ENCODE assay signal across 15 cellular contexts in genomic region chr17:39166437-39167335, GRCh38. TPM values are rescaled to one million over a fixed set of nuclear protein-coding genes. Genes with fewer than 3 reads are reported as not detected.
A peak's percentile ranks its signal among the peaks of the same experiment; 100 is the strongest.
DNase-seq lines count a peak whose midpoint lies in the region; ATAC-seq and TF ChIP-seq lines count a peak whose summit lies in the region.
"Had no signal": no experiment of that assay in that cellular context is flagged by ENCODE, and none has a peak within 500 bp of the region (broad histone marks: within the 10 kb centered on the region; RNA-seq: fewer than 3 reads in every experiment).

No MANE protein-coding gene starts in this region.

- H2AFZ ChIP-seq in GM23338 = no peak overlapping the region
- H2AFZ ChIP-seq: parathyroid adenoma had no signal

- H3K4me2 ChIP-seq in BLaER1 treated with 17β-estradiol and CSF1 and Interleukin-3, amounts not matched to agents 10 nM and 100 nM = peak overlapping the region; percentile 90 to 99 (median 94)
- H3K4me2 ChIP-seq in GM23338 = peak overlapping the region; percentile 81

- H3K9me3 Mint-ChIP-seq in GM23338 (peaks cover 9% of the 10 kb centered on the region; the same call in 2 of the 3 replicates), T-cell (no peaks in the 10 kb centered on the region), immature natural killer cell (no peaks in the 10 kb centered on the region)

- H3K79me2 ChIP-seq in GM23338 (replicated peaks; ENCODE audit: insufficient read depth) = no peaks in the 10 kb centered on the region
- H3K79me2 ChIP-seq: parathyroid adenoma had no signal

- H3K4me3 Mint-ChIP-seq in GM23338 = peak overlapping the region; percentile 89; the same call in 2 of the 3 replicates
- H3K4me3 Mint-ChIP-seq in T-cell = peak overlapping the region in 2 of 3 donors; percentile 45 to 86
- peak overlapping the region; percentile 64 to 95 (median 90) for H3K4me3 Mint-ChIP-seq in immature natural killer cell

- peak overlapping the region in 10 of 11 experiments; percentile 13 to 82 (median 78); a peak in 19 of 22 replicates for H3K27ac ChIP-seq in BLaER1 treated with 17β-estradiol and CSF1 and Interleukin-3, amounts not matched to agents 10 nM and 100 nM
- H3K27ac ChIP-seq in GM23338 (ENCODE audit: low read depth) = no peak overlapping the region
- H3K27ac ChIP-seq: parathyroid adenoma had no signal

- H3K27me3 Mint-ChIP-seq in GM23338 (ENCODE audit: insufficient read depth, low read depth, poor library complexity) (peaks cover 25% of the 10 kb centered on the region), T-cell (peaks cover 23 to 33% of the 10 kb centered on the region in 2 donors), immature natural killer cell (ENCODE audit: low read depth in 3 of 3) (peaks cover 2 to 10% (median 5%) of the 10 kb centered on the region in 3 donors)

- peaks cover 0 to 7% (median 5%) of the 10 kb centered on the region in 11 experiments; a peak in 6 of 22 replicates for H3K9me3 ChIP-seq in BLaER1 treated with 17β-estradiol and CSF1 and Interleukin-3, amounts not matched to agents 10 nM and 100 nM (replicated peaks in 1 of 11)

- peak overlapping the region in 9 of 11 experiments; percentile 53 to 74 (median 68); a peak in 17 of 22 replicates for H3K9ac ChIP-seq in BLaER1 treated with 17β-estradiol and CSF1 and Interleukin-3, amounts not matched to agents 10 nM and 100 nM
- H3K9ac ChIP-seq: parathyroid adenoma had no signal

- H3K27ac Mint-ChIP-seq in GM23338 (no peak overlapping the region), T-cell (no peak overlapping the region), immature natural killer cell (peak overlapping the region; percentile 14 to 82 (median 46))
- H3K27ac Mint-ChIP-seq: stimulated activated naive B cell treated with anti-CD40 and anti-IgM and Interleukin-4, amounts not matched to agents 10 μg/mL and 1 μg/mL and 100 μg/mL, for 72 hours had no signal

- H3F3A ChIP-seq in GM23338 (replicated peaks; ENCODE audit: low read depth) = peaks cover 6% of the 10 kb centered on the region; the same call in 1 of the 2 replicates

- no peak for DNase-seq in GM23338 (ENCODE audit: low spot score)
- DNase-seq in T-cell = no peak
- DNase-seq in immature natural killer cell = no peak
- no peak for DNase-seq in SHP77 (lab: John Stamatoyannopoulos, UW)
- no peak for DNase-seq in mesenteric fat pad (ENCODE audit: low spot score)
- no peak for DNase-seq in GM19240 (ENCODE audit: insufficient read length, low spot score)
- DNase-seq: effector CD8-positive, alpha-beta T cell; NCI-H2081; stimulated activated CD4-positive, alpha-beta T cell treated with anti-CD3 and anti-CD28 coated beads, Interleukin-1b, Interleukin-23, amount 100 ng/mL, for 48 hours; stimulated activated naive B cell treated with anti-CD40 and anti-IgM and Interleukin-4, amounts not matched to agents 10 μg/mL and 1 μg/mL and 100 μg/mL, for 72 hours had no signal

- peaks cover 17 to 27% (median 23%) of the 10 kb centered on the region in 11 experiments for H3K27me3 ChIP-seq in BLaER1 treated with 17β-estradiol and CSF1 and Interleukin-3, amounts not matched to agents 10 nM and 100 nM
- peaks cover 33% of the 10 kb centered on the region for H3K27me3 ChIP-seq in GM23338 (ENCODE audit: insufficient read depth)

- H3K9me2 ChIP-seq in GM23338 (ENCODE audit: insufficient read depth) = no peaks in the 10 kb centered on the region

- ATAC-seq in GM23338 = no peak
- ATAC-seq in T-cell (replicated peaks in 1 of 4) = no peak
- no peak for ATAC-seq in HG03442 (IDR thresholded peaks at IDR 0.05; ENCODE audit: unreplicated experiment)
- ATAC-seq: Panc1; stimulated activated naive B cell treated with anti-CD40 and anti-IgM and Interleukin-4, amounts not matched to agents 10 μg/mL and 1 μg/mL and 100 μg/mL, for 72 hours had no signal

- H3K4me1 ChIP-seq in BLaER1 treated with 17β-estradiol and CSF1 and Interleukin-3, amounts not matched to agents 10 nM and 100 nM = peaks cover 64 to 97% (median 87%) of the 10 kb centered on the region in 10 experiments
- peaks cover 20% of the 10 kb centered on the region; the same call in 1 of the 2 replicates for H3K4me1 ChIP-seq in GM23338 (ENCODE audit: insufficient read depth)
- H3K4me1 ChIP-seq: parathyroid adenoma had no signal

- CTCF ChIA-PET in T-cell (lab: Charles Lee) = interaction anchor here in 1 of 2 donors (0.7 to 4.0 kb wide), 5 partner anchors 13 to 184 kb away, joined by 3 to 14 read pairs (median 3); no protein-coding TSS in a partner anchor

- H4K20me1 ChIP-seq in BLaER1 treated with 17β-estradiol and CSF1 and Interleukin-3, amounts not matched to agents 10 nM and 100 nM = peaks cover 0 to 7% (median 0%) of the 10 kb centered on the region in 11 experiments; a peak in 1 of 22 replicates
- no peaks in the 10 kb centered on the region for H4K20me1 ChIP-seq in GM23338 (replicated peaks; ENCODE audit: insufficient read depth)

- peak overlapping the region in 8 of 10 experiments; percentile 0 to 70 (median 58); a peak in 7 of 20 replicates for H3K4me3 ChIP-seq in BLaER1 treated with 17β-estradiol and CSF1 and Interleukin-3, amounts not matched to agents 10 nM and 100 nM
- H3K4me3 ChIP-seq in GM23338 = peak overlapping the region; percentile 87; the same call in 1 of the 2 replicates

- no peak for TF ChIP-seq CTCF in GM23338 (conservative IDR thresholded peaks at IDR 0.05; ENCODE audit: low read depth in 2 of 2)

- H3K36me3 Mint-ChIP-seq in GM23338 (ENCODE audit: low read depth) (peaks cover 7% of the 10 kb centered on the region; the same call in 1 of the 3 replicates), T-cell (no peaks in the 10 kb centered on the region), immature natural killer cell (no peaks in the 10 kb centered on the region)
- H3K36me3 Mint-ChIP-seq: stimulated activated naive B cell treated with anti-CD40 and anti-IgM and Interleukin-4, amounts not matched to agents 10 μg/mL and 1 μg/mL and 100 μg/mL, for 72 hours had no signal

- peaks cover 9% of the 10 kb centered on the region for H3K4me1 Mint-ChIP-seq in GM23338
- peaks cover 23 to 32% (median 30%) of the 10 kb centered on the region in 3 donors for H3K4me1 Mint-ChIP-seq in T-cell
- H3K4me1 Mint-ChIP-seq in immature natural killer cell = peaks cover 35 to 42% of the 10 kb centered on the region in 2 donors

- POLR2A ChIA-PET in T-cell (lab: Charles Lee) = no interaction called here

- no peaks in the 10 kb centered on the region for H3K36me3 ChIP-seq in BLaER1 treated with 17β-estradiol and CSF1 and Interleukin-3, amounts not matched to agents 10 nM and 100 nM
- H3K36me3 ChIP-seq in GM23338 (ENCODE audit: insufficient read depth) = no peaks in the 10 kb centered on the region

TF ChIP-seq in GM23338, 12 proteins besides CTCF, POLR2A, EP300 and RAD21:
- TF ChIP-seq EZH2 (IDR thresholded peaks at IDR 0.05; ENCODE audit: low read depth, unreplicated experiment) (peak; percentile 19), POLR2AphosphoS5 (IDR thresholded peaks at IDR 0.05; ENCODE audit: low read depth) (no peak)

RNA-seq across cellular contexts. Expression of gene ARL5C, which starts 0.7 kb away (rescaled TPM):
- total RNA-seq in GM23338 (2014; rRNA removed; shearing (Covaris generic)) = not detected in 2 replicates
- polyA plus RNA-seq in GM23338 (2016; fragmentation: Nextera tagmentation; extraction: Ambion mirVana) (not detected in 2 replicates), immature natural killer cell (not detected)
- total RNA-seq in T-cell (under 1 TPM in 1 of 5 donors, not detected in 4; 0.90 TPM), mesenteric fat pad (not detected)
- total RNA-seq: liver had no signal
- polyA plus RNA-seq: liver had no signal

RNA-seq across cellular contexts. Expression of gene PLXDC1, which starts 15.2 kb away (rescaled TPM):
- 0.28 and 0.39 TPM in 2 replicates for total RNA-seq in GM23338 (2014; rRNA removed; shearing (Covaris generic))
- polyA plus RNA-seq in GM23338 (2016; fragmentation: Nextera tagmentation; extraction: Ambion mirVana) = 0.75 and 0.91 TPM in 2 replicates
- 10 to 100 TPM in 3 of 5 donors, 1 to 10 TPM in 2; 6.3 to 74.9 (median 13.9) TPM for total RNA-seq in T-cell
- 1 to 10 TPM; 2.8 to 9.7 (median 6.8) TPM for polyA plus RNA-seq in immature natural killer cell
- 6.3 TPM for total RNA-seq in mesenteric fat pad

RNA-seq across cellular contexts. Expression of gene CACNB1, which starts 30.8 kb away (rescaled TPM):
- total RNA-seq in GM23338 (2014; rRNA removed; shearing (Covaris generic)) = 12.5 and 13.1 TPM in 2 replicates
- polyA plus RNA-seq in GM23338 (2016; fragmentation: Nextera tagmentation; extraction: Ambion mirVana) (7.8 and 8.4 TPM in 2 replicates), immature natural killer cell (1 to 10 TPM in 1 of 3 donors, under 1 TPM in 1, not detected in 1; 0.48 to 5.0 TPM)
- total RNA-seq in T-cell (10 to 100 TPM; 10.8 to 23.2 (median 21.4) TPM), mesenteric fat pad (5.1 TPM)

RNA-seq across cellular contexts. Expression of gene RPL19, which starts 33.4 kb away (rescaled TPM):
- total RNA-seq in GM23338 (2014; rRNA removed; shearing (Covaris generic)) = 1,594 and 1,843 TPM in 2 replicates
- 2,627 and 2,838 TPM in 2 replicates for polyA plus RNA-seq in GM23338 (2016; fragmentation: Nextera tagmentation; extraction: Ambion mirVana)
- total RNA-seq in T-cell = 1,000 to 10,000 TPM; 2,988 to 3,293 (median 3,174) TPM
- polyA plus RNA-seq in immature natural killer cell = 1,000 to 10,000 TPM; 1,129 to 1,798 (median 1,451) TPM
- total RNA-seq in mesenteric fat pad = 1,346 TPM

RNA-seq across cellular contexts. Expression of gene STAC2, which starts 59.1 kb away (rescaled TPM):
- total RNA-seq in GM23338 (2014; rRNA removed; shearing (Covaris generic)) = 1.7 and 3.1 TPM in 2 replicates
- polyA plus RNA-seq in GM23338 (2016; fragmentation: Nextera tagmentation; extraction: Ambion mirVana) = 1.9 and 2.0 TPM in 2 replicates
- under 1 TPM in 3 of 5 donors, not detected in 2; 0.12 to 0.15 (median 0.13) TPM for total RNA-seq in T-cell
- polyA plus RNA-seq in immature natural killer cell = not detected
- total RNA-seq in mesenteric fat pad = 0.16 TPM
- total RNA-seq: liver had no signal
- polyA plus RNA-seq: liver had no signal

Comparison
In these comparisons a context has a peak if more than half of its experiments do, and no peak if none do; other contexts are left out.
1. H3K27ac Mint-ChIP-seq: peak in immature natural killer cell (6 of 6); none in GM23338 (single experiment) and T-cell (0 of 2).
2. Peak in every context shown above with its lines, with median percentiles within 50 percentile points of each other: H3K4me3 Mint-ChIP-seq.